Comparison of ENCODE assay signal across 1 cellular context in the genomic region with DNA sequence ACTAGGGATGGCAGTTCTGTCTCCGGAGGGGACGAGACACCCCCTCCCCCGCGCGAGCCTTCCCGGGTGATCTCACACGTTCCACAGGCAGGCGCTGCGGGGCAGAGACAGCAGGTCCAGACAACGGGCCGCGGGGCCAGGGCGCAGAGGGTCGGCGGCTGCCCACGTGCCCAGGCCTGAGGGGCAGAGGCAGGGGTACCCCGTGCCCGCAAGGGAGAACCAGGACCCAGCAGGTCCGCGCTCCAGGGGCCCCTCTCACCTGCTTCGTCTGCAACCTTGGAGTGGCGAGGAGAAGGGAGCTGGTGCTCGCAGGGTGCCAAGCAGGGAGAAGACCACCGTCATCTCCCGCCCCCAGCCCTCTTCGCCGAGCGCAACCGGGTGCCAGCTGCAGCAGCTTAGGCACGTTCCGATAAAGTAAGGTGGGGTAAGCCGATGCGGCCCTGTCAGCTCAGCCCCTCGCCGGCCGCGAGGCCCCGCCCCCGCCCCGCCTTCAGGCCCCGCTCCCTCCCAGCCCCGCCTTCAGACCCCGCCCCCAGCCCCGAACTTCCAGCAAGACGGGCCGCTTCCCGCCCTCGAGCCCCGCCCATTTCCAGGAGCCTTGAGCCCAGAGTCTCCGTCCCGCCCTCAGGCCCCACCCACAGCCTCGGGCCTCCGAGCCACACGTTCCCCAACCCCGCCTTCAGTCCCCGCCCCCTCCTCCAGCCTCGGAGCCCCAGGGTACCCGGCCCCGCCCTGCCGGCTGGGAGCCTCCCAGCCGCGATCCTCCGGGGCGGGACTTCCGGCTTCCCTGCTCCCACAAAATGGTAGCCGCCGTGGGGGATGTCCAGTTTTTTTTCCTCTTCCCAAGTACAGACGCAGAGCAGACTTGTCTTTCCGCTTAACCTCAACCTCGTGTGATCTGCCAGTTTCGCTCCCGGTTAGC.
TF ChIP-seq lines count a peak whose summit lies in the region.

A gene with protein sequence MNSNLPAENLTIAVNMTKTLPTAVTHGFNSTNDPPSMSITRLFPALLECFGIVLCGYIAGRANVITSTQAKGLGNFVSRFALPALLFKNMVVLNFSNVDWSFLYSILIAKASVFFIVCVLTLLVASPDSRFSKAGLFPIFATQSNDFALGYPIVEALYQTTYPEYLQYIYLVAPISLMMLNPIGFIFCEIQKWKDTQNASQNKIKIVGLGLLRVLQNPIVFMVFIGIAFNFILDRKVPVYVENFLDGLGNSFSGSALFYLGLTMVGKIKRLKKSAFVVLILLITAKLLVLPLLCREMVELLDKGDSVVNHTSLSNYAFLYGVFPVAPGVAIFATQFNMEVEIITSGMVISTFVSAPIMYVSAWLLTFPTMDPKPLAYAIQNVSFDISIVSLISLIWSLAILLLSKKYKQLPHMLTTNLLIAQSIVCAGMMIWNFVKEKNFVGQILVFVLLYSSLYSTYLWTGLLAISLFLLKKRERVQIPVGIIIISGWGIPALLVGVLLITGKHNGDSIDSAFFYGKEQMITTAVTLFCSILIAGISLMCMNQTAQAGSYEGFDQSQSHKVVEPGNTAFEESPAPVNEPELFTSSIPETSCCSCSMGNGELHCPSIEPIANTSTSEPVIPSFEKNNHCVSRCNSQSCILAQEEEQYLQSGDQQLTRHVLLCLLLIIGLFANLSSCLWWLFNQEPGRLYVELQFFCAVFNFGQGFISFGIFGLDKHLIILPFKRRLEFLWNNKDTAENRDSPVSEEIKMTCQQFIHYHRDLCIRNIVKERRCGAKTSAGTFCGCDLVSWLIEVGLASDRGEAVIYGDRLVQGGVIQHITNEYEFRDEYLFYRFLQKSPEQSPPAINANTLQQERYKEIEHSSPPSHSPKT (minus strand): TSS at position 416 of the 922 bp plus-strand sequence. CDS start 5,073 bp downstream, outside the sequence.

TF ChIP-seq in HepG2, 621 proteins besides CTCF, POLR2A, EP300 and RAD21 (continued from another document and continues in another):
- no peak for TF ChIP-seq ZNF136 (CRISPR knock-in tag; IDR thresholded peaks at IDR 0.05; ENCODE audit: low read depth)
- peak; percentile 63 for TF ChIP-seq SALL1 (CRISPR knock-in tag; IDR thresholded peaks at IDR 0.05)
- TF ChIP-seq POLR2G (IDR thresholded peaks at IDR 0.05; ENCODE audit: low read depth, low read length), result peak; percentile 81
- TF ChIP-seq, protein P1, sequence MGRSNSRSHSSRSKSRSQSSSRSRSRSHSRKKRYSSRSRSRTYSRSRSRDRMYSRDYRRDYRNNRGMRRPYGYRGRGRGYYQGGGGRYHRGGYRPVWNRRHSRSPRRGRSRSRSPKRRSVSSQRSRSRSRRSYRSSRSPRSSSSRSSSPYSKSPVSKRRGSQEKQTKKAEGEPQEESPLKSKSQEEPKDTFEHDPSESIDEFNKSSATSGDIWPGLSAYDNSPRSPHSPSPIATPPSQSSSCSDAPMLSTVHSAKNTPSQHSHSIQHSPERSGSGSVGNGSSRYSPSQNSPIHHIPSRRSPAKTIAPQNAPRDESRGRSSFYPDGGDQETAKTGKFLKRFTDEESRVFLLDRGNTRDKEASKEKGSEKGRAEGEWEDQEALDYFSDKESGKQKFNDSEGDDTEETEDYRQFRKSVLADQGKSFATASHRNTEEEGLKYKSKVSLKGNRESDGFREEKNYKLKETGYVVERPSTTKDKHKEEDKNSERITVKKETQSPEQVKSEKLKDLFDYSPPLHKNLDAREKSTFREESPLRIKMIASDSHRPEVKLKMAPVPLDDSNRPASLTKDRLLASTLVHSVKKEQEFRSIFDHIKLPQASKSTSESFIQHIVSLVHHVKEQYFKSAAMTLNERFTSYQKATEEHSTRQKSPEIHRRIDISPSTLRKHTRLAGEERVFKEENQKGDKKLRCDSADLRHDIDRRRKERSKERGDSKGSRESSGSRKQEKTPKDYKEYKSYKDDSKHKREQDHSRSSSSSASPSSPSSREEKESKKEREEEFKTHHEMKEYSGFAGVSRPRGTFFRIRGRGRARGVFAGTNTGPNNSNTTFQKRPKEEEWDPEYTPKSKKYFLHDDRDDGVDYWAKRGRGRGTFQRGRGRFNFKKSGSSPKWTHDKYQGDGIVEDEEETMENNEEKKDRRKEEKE (IDR thresholded peaks at IDR 0.05), result no peak
- no peak for TF ChIP-seq ZFP90 (CRISPR knock-in tag; IDR thresholded peaks at IDR 0.05; ENCODE audit: borderline replicate concordance)
- no peak for TF ChIP-seq ZNF724P (CRISPR knock-in tag; IDR thresholded peaks at IDR 0.05; ENCODE audit: borderline replicate concordance)
- TF ChIP-seq, protein P2, sequence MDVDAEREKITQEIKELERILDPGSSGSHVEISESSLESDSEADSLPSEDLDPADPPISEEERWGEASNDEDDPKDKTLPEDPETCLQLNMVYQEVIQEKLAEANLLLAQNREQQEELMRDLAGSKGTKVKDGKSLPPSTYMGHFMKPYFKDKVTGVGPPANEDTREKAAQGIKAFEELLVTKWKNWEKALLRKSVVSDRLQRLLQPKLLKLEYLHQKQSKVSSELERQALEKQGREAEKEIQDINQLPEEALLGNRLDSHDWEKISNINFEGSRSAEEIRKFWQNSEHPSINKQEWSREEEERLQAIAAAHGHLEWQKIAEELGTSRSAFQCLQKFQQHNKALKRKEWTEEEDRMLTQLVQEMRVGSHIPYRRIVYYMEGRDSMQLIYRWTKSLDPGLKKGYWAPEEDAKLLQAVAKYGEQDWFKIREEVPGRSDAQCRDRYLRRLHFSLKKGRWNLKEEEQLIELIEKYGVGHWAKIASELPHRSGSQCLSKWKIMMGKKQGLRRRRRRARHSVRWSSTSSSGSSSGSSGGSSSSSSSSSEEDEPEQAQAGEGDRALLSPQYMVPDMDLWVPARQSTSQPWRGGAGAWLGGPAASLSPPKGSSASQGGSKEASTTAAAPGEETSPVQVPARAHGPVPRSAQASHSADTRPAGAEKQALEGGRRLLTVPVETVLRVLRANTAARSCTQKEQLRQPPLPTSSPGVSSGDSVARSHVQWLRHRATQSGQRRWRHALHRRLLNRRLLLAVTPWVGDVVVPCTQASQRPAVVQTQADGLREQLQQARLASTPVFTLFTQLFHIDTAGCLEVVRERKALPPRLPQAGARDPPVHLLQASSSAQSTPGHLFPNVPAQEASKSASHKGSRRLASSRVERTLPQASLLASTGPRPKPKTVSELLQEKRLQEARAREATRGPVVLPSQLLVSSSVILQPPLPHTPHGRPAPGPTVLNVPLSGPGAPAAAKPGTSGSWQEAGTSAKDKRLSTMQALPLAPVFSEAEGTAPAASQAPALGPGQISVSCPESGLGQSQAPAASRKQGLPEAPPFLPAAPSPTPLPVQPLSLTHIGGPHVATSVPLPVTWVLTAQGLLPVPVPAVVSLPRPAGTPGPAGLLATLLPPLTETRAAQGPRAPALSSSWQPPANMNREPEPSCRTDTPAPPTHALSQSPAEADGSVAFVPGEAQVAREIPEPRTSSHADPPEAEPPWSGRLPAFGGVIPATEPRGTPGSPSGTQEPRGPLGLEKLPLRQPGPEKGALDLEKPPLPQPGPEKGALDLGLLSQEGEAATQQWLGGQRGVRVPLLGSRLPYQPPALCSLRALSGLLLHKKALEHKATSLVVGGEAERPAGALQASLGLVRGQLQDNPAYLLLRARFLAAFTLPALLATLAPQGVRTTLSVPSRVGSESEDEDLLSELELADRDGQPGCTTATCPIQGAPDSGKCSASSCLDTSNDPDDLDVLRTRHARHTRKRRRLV (CRISPR knock-in tag; IDR thresholded peaks at IDR 0.05), result no peak
- no peak for TF ChIP-seq ZNF75D (CRISPR knock-in tag; IDR thresholded peaks at IDR 0.05; ENCODE audit: borderline replicate concordance)
- TF ChIP-seq SNRNP70 (IDR thresholded peaks at IDR 0.05; ENCODE audit: low read depth, low read length), result no peak
- no peak for TF ChIP-seq FOXA1 (IDR thresholded peaks at IDR 0.05)
- TF ChIP-seq FOXA1 (CRISPR knock-in tag; IDR thresholded peaks at IDR 0.05), result no peak
- no peak for TF ChIP-seq MTF2 (CRISPR knock-in tag; IDR thresholded peaks at IDR 0.05; ENCODE audit: borderline replicate concordance)
- no peak for TF ChIP-seq MAF1 (CRISPR knock-in tag; IDR thresholded peaks at IDR 0.05; ENCODE audit: borderline replicate concordance)
- TF ChIP-seq, protein P3, sequence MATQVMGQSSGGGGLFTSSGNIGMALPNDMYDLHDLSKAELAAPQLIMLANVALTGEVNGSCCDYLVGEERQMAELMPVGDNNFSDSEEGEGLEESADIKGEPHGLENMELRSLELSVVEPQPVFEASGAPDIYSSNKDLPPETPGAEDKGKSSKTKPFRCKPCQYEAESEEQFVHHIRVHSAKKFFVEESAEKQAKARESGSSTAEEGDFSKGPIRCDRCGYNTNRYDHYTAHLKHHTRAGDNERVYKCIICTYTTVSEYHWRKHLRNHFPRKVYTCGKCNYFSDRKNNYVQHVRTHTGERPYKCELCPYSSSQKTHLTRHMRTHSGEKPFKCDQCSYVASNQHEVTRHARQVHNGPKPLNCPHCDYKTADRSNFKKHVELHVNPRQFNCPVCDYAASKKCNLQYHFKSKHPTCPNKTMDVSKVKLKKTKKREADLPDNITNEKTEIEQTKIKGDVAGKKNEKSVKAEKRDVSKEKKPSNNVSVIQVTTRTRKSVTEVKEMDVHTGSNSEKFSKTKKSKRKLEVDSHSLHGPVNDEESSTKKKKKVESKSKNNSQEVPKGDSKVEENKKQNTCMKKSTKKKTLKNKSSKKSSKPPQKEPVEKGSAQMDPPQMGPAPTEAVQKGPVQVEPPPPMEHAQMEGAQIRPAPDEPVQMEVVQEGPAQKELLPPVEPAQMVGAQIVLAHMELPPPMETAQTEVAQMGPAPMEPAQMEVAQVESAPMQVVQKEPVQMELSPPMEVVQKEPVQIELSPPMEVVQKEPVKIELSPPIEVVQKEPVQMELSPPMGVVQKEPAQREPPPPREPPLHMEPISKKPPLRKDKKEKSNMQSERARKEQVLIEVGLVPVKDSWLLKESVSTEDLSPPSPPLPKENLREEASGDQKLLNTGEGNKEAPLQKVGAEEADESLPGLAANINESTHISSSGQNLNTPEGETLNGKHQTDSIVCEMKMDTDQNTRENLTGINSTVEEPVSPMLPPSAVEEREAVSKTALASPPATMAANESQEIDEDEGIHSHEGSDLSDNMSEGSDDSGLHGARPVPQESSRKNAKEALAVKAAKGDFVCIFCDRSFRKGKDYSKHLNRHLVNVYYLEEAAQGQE (IDR thresholded peaks at IDR 0.05; ENCODE audit: borderline replicate concordance in 1 of 2, low read depth in 1 of 2, low read length in 2 of 2), result peak in 1 of 2 experiments; percentile 13; a peak in 1 of 4 replicates
- TF ChIP-seq ZNF546 (CRISPR knock-in tag; conservative IDR thresholded peaks at IDR 0.05), result no peak
- TF ChIP-seq PTBP1 (IDR thresholded peaks at IDR 0.05; ENCODE audit: low read depth, low read length, poor library complexity, severe bottlenecking), result no peak
- TF ChIP-seq, protein P4, sequence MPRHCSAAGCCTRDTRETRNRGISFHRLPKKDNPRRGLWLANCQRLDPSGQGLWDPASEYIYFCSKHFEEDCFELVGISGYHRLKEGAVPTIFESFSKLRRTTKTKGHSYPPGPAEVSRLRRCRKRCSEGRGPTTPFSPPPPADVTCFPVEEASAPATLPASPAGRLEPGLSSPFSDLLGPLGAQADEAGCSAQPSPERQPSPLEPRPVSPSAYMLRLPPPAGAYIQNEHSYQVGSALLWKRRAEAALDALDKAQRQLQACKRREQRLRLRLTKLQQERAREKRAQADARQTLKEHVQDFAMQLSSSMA (CRISPR knock-in tag; IDR thresholded peaks at IDR 0.05), result no peak
- TF ChIP-seq MYC (CRISPR knock-in tag; IDR thresholded peaks at IDR 0.05; ENCODE audit: borderline replicate concordance), result no peak
- TF ChIP-seq, protein P5, sequence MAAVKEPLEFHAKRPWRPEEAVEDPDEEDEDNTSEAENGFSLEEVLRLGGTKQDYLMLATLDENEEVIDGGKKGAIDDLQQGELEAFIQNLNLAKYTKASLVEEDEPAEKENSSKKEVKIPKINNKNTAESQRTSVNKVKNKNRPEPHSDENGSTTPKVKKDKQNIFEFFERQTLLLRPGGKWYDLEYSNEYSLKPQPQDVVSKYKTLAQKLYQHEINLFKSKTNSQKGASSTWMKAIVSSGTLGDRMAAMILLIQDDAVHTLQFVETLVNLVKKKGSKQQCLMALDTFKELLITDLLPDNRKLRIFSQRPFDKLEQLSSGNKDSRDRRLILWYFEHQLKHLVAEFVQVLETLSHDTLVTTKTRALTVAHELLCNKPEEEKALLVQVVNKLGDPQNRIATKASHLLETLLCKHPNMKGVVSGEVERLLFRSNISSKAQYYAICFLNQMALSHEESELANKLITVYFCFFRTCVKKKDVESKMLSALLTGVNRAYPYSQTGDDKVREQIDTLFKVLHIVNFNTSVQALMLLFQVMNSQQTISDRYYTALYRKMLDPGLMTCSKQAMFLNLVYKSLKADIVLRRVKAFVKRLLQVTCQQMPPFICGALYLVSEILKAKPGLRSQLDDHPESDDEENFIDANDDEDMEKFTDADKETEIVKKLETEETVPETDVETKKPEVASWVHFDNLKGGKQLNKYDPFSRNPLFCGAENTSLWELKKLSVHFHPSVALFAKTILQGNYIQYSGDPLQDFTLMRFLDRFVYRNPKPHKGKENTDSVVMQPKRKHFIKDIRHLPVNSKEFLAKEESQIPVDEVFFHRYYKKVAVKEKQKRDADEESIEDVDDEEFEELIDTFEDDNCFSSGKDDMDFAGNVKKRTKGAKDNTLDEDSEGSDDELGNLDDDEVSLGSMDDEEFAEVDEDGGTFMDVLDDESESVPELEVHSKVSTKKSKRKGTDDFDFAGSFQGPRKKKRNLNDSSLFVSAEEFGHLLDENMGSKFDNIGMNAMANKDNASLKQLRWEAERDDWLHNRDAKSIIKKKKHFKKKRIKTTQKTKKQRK (IDR thresholded peaks at IDR 0.05; ENCODE audit: low read length), result no peak
- TF ChIP-seq SALL2 (CRISPR knock-in tag; IDR thresholded peaks at IDR 0.05), result no peak
- TF ChIP-seq ZNF720 (CRISPR knock-in tag; IDR thresholded peaks at IDR 0.05), result no peak
- no peak for TF ChIP-seq ZNF549 (CRISPR knock-in tag; IDR thresholded peaks at IDR 0.05)
- peak; percentile 61; the same call in 1 of the 2 replicates for TF ChIP-seq ZNF563 (CRISPR knock-in tag; IDR thresholded peaks at IDR 0.05)
- no peak for TF ChIP-seq ZNF816 (CRISPR knock-in tag; IDR thresholded peaks at IDR 0.05; ENCODE audit: borderline replicate concordance)
- peak; percentile 61; the same call in 1 of the 2 replicates for TF ChIP-seq ZNF333 (CRISPR knock-in tag; IDR thresholded peaks at IDR 0.05; ENCODE audit: borderline replicate concordance)
- no peak for TF ChIP-seq ZFP37 (CRISPR knock-in tag; IDR thresholded peaks at IDR 0.05; ENCODE audit: borderline replicate concordance)
- no peak for TF ChIP-seq ATAD3A (CRISPR knock-in tag; IDR thresholded peaks at IDR 0.05)
- TF ChIP-seq, protein P6, sequence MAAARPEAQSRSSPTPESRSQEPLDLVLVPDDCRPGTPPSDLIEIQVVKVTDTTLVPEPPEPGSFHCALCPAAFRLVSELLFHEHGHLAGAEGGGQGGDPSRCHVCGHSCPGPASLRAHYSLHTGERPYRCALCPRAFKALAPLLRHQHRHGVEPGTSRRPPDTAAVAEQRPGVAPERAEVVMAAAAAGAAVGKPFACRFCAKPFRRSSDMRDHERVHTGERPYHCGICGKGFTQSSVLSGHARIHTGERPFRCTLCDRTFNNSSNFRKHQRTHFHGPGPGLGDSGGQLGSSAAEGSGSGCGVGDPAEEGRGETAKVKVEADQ (CRISPR knock-in tag; IDR thresholded peaks at IDR 0.05; ENCODE audit: borderline replicate concordance), result no peak
- no peak for TF ChIP-seq ZNF253 (CRISPR knock-in tag; IDR thresholded peaks at IDR 0.05; ENCODE audit: borderline replicate concordance)
- TF ChIP-seq EHMT2 (IDR thresholded peaks at IDR 0.05; ENCODE audit: borderline replicate concordance, low read depth, low read length), result peak; percentile 98; the same call in 1 of the 2 replicates
- peak; percentile 13; the same call in 1 of the 2 replicates for TF ChIP-seq NCOA2 (CRISPR knock-in tag; IDR thresholded peaks at IDR 0.05)
- no peak for TF ChIP-seq TRIM24 (CRISPR knock-in tag; IDR thresholded peaks at IDR 0.05)
- TF ChIP-seq RFXANK (CRISPR knock-in tag; IDR thresholded peaks at IDR 0.05), result no peak
- TF ChIP-seq ZNF790 (CRISPR knock-in tag; IDR thresholded peaks at IDR 0.05; ENCODE audit: borderline replicate concordance), result no peak
- peak; percentile 68 for TF ChIP-seq MAZ (IDR thresholded peaks at IDR 0.05; ENCODE audit: borderline replicate concordance, low read depth, low read length)
- TF ChIP-seq MAZ (CRISPR knock-in tag; IDR thresholded peaks at IDR 0.05; ENCODE audit: low read depth), result peak; percentile 22; the same call in 1 of the 2 replicates
